Comparison of ENCODE assay signal across 9 cellular contexts in the genomic region with DNA sequence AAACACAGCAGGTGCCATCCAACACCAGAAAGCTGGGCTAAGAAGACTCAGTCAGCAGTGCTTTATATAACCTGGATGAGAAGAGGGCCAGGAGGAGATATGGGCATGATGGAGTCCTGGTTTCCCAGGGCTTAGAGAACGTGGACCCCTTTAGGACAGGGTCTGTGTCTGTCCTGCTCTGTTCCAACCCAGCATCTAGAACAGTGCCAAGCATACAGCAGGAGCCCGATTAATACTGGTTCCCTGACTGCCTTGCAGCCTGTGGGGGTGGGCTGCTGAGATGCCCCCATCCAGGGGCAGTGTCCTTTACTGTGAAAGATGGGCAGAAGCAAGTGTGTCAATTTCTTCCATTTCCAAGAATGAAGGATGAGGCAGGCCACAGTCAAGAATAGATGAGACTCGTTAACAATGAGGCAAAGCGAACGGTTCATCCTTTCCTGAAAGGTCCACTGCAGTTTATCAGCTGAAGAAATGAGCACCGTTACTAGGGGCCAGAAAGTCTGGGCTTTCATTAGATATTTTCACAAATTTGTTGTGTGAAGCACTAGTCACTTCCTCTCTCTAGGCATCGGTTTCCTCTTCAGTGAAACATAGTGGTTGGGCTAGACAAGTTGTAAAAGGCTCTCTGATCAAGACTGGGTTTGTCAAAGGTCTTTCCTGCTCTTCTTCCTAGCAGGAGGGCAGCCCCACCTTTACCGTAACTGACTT.
DNase-seq lines count a peak whose midpoint lies in the region; ATAC-seq and TF ChIP-seq lines count a peak whose summit lies in the region.
"Had no signal": no experiment of that assay in that cellular context is flagged by ENCODE, and none has a peak within 500 bp of the region (broad histone marks: within the 10 kb centered on the region; RNA-seq: fewer than 3 reads in every experiment).

No MANE protein-coding gene starts in this region.

- H3K9me3 ChIP-seq in A673 (ENCODE audit: low read depth, low read length, poor library complexity, severe bottlenecking) (no peaks in the 10 kb centered on the region), T-helper 17 cell (ENCODE audit: control insufficient read depth, low read length, poor library complexity, severe bottlenecking) (no peaks in the 10 kb centered on the region), left lung (no peaks in the 10 kb centered on the region)

- ATAC-seq in T-helper 17 cell (peak; percentile 56), left lung (peak; percentile 18), HG02623 (IDR thresholded peaks at IDR 0.05; ENCODE audit: unreplicated experiment) (no peak), GM18858 (IDR thresholded peaks at IDR 0.05; ENCODE audit: unreplicated experiment) (no peak)

- H3K4me3 Mint-ChIP-seq in T-helper 17 cell, result no peak overlapping the region

- no peaks in the 10 kb centered on the region for H3K27me3 Mint-ChIP-seq in T-helper 17 cell

- no TSS peak for BruUV-seq in A673 (replicated peaks; lab: Mats Ljungman, UMichigan)

- peak overlapping the region; percentile 94 for H3K27ac Mint-ChIP-seq in T-helper 17 cell

- H3K4me1 Mint-ChIP-seq in T-helper 17 cell, result peaks cover 15% of the 10 kb centered on the region

- POLR2A ChIA-PET in A673 (lab: Charles Lee; ENCODE audit: low non-redundant PET), result no interaction called here

- DNase-seq in A673 (ENCODE audit: low spot score) (peak; percentile 18), GM13977 (ENCODE audit: low spot score) (peak; percentile 53), T-helper 17 cell (no peak), left lung (no peak), HuH-7.5 (ENCODE audit: low spot score) (no peak), D341Med (ENCODE audit: low spot score) (no peak)
- DNase-seq: activated effector memory CD4-positive, alpha-beta T cell treated with Interleukin-2 at 50 U/mL for 16 hours had no signal

- no peaks in the 10 kb centered on the region for H3K36me3 Mint-ChIP-seq in T-helper 17 cell (ENCODE audit: low read depth)

- no peaks in the 10 kb centered on the region for H3K27me3 ChIP-seq in A673 (replicated peaks; ENCODE audit: insufficient read depth, low read depth, low read length, poor library complexity)
- no peaks in the 10 kb centered on the region for H3K27me3 ChIP-seq in left lung

- H3K4me1 ChIP-seq in A673 (ENCODE audit: insufficient read depth, low read length, poor library complexity, severe bottlenecking) (peaks cover 15% of the 10 kb centered on the region), left lung (peaks cover 5 to 16% of the 10 kb centered on the region in 2 donors)

- H3K27ac ChIP-seq in A673 (ENCODE audit: low read depth, low read length, poor library complexity, severe bottlenecking), result no peak overlapping the region
- peak overlapping the region; percentile 20 to 61 for H3K27ac ChIP-seq in left lung

- H3K4me3 ChIP-seq in A673 (ENCODE audit: low read depth, low read length, poor library complexity, severe bottlenecking) (no peak overlapping the region), left lung (no peak overlapping the region)

- TF ChIP-seq CTCF in A673 (conservative IDR thresholded peaks at IDR 0.05; ENCODE audit: low read depth, low read length) (no peak), GM13977 (IDR thresholded peaks at IDR 0.05; ENCODE audit: extremely low read depth, insufficient read depth, missing control alignments) (no peak), left lung (IDR thresholded peaks at IDR 0.05) (no peak)

- CTCF ChIA-PET in A673 (lab: Charles Lee), result no interaction called here

- in situ Hi-C loops in GM13977 (cut with MboI; ENCODE audit: low pct_unique_long_range_greater_than_20kb, low sequenced_read_pairs, unreplicated experiment), result loop anchor here (25.0 kb wide), 1 partner anchor 107 kb away; no protein-coding TSS in a partner anchor

- H3K36me3 ChIP-seq in A673 (ENCODE audit: insufficient read depth, low read length, poor library complexity, severe bottlenecking) (no peaks in the 10 kb centered on the region), left lung (no peaks in the 10 kb centered on the region)

- intact Hi-C loops in A673 (cut with micrococcal nuclease; ENCODE audit: unreplicated experiment) (no loop called here), left lung (cut with DNase I) (no loop called here)

Comparison
In these comparisons a context has a peak if more than half of its experiments do, and no peak if none do; other contexts are left out.
1. DNase-seq: peak in A673 (single experiment) and GM13977 (single experiment); none in T-helper 17 cell (0 of 3), left lung (0 of 2), HuH-7.5 (single experiment) and D341Med (single experiment).
2. ATAC-seq: peak in T-helper 17 cell (single experiment) and left lung (single experiment); none in HG02623 (single experiment) and GM18858 (single experiment).